27 cellular contexts compared by ENCODE assay signal in genomic region chr12:4227046-4227445, GRCh38. TPM values are rescaled to one million over a fixed set of nuclear protein-coding genes. Genes with fewer than 3 reads are reported as not detected.
DNase-seq lines count a peak whose midpoint lies in the region; FAIRE-seq and TF ChIP-seq lines count a peak whose summit lies in the region.
"Had no signal": no experiment of that assay in that cellular context is flagged by ENCODE, and none has a peak within 500 bp of the region (broad histone marks: within the 10 kb centered on the region; RNA-seq: fewer than 3 reads in every experiment).

No MANE protein-coding gene starts in this region.

- H3K36me3 ChIP-seq in H1 (ENCODE audit: control insufficient read depth in 2 of 4, insufficient read depth in 4 of 4, low read length in 3 of 4) (peaks cover 0 to 3% (median 0%) of the 10 kb centered on the region in 4 experiments; a peak in 2 of 8 replicates), neural progenitor cell (no peaks in the 10 kb centered on the region)
- H3K36me3 ChIP-seq: HAP-1 had no signal

- H3K4me3 Mint-ChIP-seq in H9 (no peak overlapping the region), neural progenitor cell (no peak overlapping the region)
- H3K4me3 Mint-ChIP-seq: CD14-positive monocyte, HFFc6 had no signal

- H2AFZ ChIP-seq in H9 (ENCODE audit: low read length) (no peak overlapping the region), H1 (ENCODE audit: low read length) (0 out of 2 replicates have a peak overlapping the region, but pooled peaks have one; percentile 14), neural progenitor cell (replicated peaks) (peak overlapping the region; percentile 52)

- H3K18ac ChIP-seq in H9 (ENCODE audit: insufficient read length, low read depth, low read length), result peak overlapping the region; percentile 26
- no peak overlapping the region for H3K18ac ChIP-seq in H1 (ENCODE audit: extremely low read depth, low read length)

- peaks cover 8 to 13% of the 10 kb centered on the region in 2 experiments for H3K4me1 Mint-ChIP-seq in H9
- no peaks in the 10 kb centered on the region for H3K4me1 Mint-ChIP-seq in neural progenitor cell

- CTCF ChIA-PET in H1 (lab: Charles Lee; ENCODE audit: partially characterized antibody), result no interaction called here

- H3K56ac ChIP-seq in H9 (ENCODE audit: insufficient read length, low read depth, low read length) (no peak overlapping the region), H1 (replicated peaks; ENCODE audit: insufficient read length, low read depth, low read length) (no peak overlapping the region)

- H3K23ac ChIP-seq in H9 (ENCODE audit: insufficient read length, low read depth, low read length) (no peak overlapping the region), H1 (ENCODE audit: insufficient read length) (no peak overlapping the region)

- POLR2A ChIA-PET in H1 (lab: Charles Lee; ENCODE audit: partially characterized antibody), result no interaction called here

- no peak overlapping the region for H3K27ac Mint-ChIP-seq in H9
- no peak overlapping the region for H3K27ac Mint-ChIP-seq in neural progenitor cell
- H3K27ac Mint-ChIP-seq: HFFc6 had no signal

- TF ChIP-seq CTCF in H9 (conservative IDR thresholded peaks at IDR 0.05), result no peak
- TF ChIP-seq CTCF in H1 (IDR thresholded peaks at IDR 0.05; ENCODE audit: control extremely low read depth in 1 of 3, insufficient read depth in 1 of 3, low read depth in 1 of 3, low read length in 3 of 3), result no peak
- TF ChIP-seq CTCF in neural progenitor cell (IDR thresholded peaks at IDR 0.05), result no peak

- H3K27me3 ChIP-seq in H9 (ENCODE audit: insufficient read depth, low read length) (no peaks in the 10 kb centered on the region; the same call in 1 of the 2 replicates), H1 (replicated peaks in 1 of 4; ENCODE audit: control insufficient read depth in 3 of 4, extremely low read depth in 1 of 4, insufficient read depth in 3 of 4, low read length in 3 of 4) (no peaks in the 10 kb centered on the region), neural progenitor cell (no peaks in the 10 kb centered on the region)

- H3K9ac ChIP-seq in H9 (ENCODE audit: extremely low read depth, insufficient read length, low read length) (no peak overlapping the region), H1 (replicated peaks in 1 of 4; ENCODE audit: extremely low read depth in 1 of 4, low read depth in 3 of 4, low read length in 3 of 4) (no peak overlapping the region; a peak in 1 of 7 replicates), neural progenitor cell (no peak overlapping the region)

- H4K20me1 ChIP-seq in H9 (ENCODE audit: control insufficient read depth, insufficient read depth, insufficient read length), result no peaks in the 10 kb centered on the region
- no peaks in the 10 kb centered on the region for H4K20me1 ChIP-seq in H1 (replicated peaks in 1 of 2; ENCODE audit: control insufficient read depth in 1 of 2, insufficient read depth in 2 of 2, low read length in 2 of 2)
- H4K20me1 ChIP-seq in neural progenitor cell (ENCODE audit: low read depth), result no peaks in the 10 kb centered on the region

- H3F3A ChIP-seq in neural progenitor cell (ENCODE audit: low read depth), result no peaks in the 10 kb centered on the region

- H4K5ac ChIP-seq in H9 (ENCODE audit: insufficient read length, low read depth, low read length) (no peak overlapping the region), H1 (ENCODE audit: insufficient read length, low read depth, low read length) (no peak overlapping the region)

- WGBS in H9 (ENCODE audit: extremely low coverage, insufficient read length, low lambda C conversion rate), result no CpG with 5 or more reads among the region's 5 CpGs
- WGBS in H1 (ENCODE audit: extremely low coverage in 1 of 2, insufficient coverage in 1 of 2, insufficient read length in 1 of 2, insufficient replicate concordance in 2 of 2, low coverage in 1 of 2, low lambda C conversion rate in 2 of 2, missing lambda C conversion rate in 1 of 2), 2 experiments, result 98% methylated on average over 5 of the region's 5 CpGs; no CpG with 5 or more reads in 1 of the 2 experiments

- TF ChIP-seq EP300 in H1 (IDR thresholded peaks at IDR 0.05; ENCODE audit: borderline replicate concordance in 1 of 2, low read depth in 2 of 2, low read length in 2 of 2), result no peak

- H3K9me3 ChIP-seq in H9 (ENCODE audit: control insufficient read depth, low read depth, low read length) (no peaks in the 10 kb centered on the region), H1 (ENCODE audit: insufficient read depth in 2 of 2, low read depth in 1 of 2, low read length in 1 of 2) (0 out of 4 replicates have a peak, but pooled peaks cover 0 to 2% of the 10 kb centered on the region in 2 experiments), neural progenitor cell (ENCODE audit: low read depth) (peaks cover 6% of the 10 kb centered on the region)
- H3K9me3 ChIP-seq: HAP-1 had no signal

- H3K27me3 Mint-ChIP-seq in H9 (ENCODE audit: low read depth) (peaks cover 4% of the 10 kb centered on the region), neural progenitor cell (ENCODE audit: insufficient read depth, low read depth) (peaks cover 12% of the 10 kb centered on the region)

- H3K23me2 ChIP-seq in H9 (ENCODE audit: insufficient read length, low read depth, low read length, poor library complexity, severe bottlenecking) (no peaks in the 10 kb centered on the region), H1 (ENCODE audit: low read depth, low read length) (no peaks in the 10 kb centered on the region)

- no peak for FAIRE-seq in H1 (lab: Jason Lieb, UNC)
- FAIRE-seq: GM12892, GM19239, RCC 7860 had no signal

- TF ChIP-seq RAD21 in H1 (IDR thresholded peaks at IDR 0.05 in 1 of 2, conservative IDR thresholded peaks at IDR 0.05 in 1 of 2; ENCODE audit: low read depth in 2 of 2, low read length in 2 of 2), result no peak

- H4K91ac ChIP-seq in H9 (ENCODE audit: insufficient read length, low read depth, low read length), result no peak overlapping the region
- peak overlapping the region; percentile 9 for H4K91ac ChIP-seq in H1 (replicated peaks; ENCODE audit: insufficient read length, low read length)

- H3K27ac ChIP-seq in H9 (ENCODE audit: insufficient read length, low read depth, low read length), result no peak overlapping the region
- H3K27ac ChIP-seq in H1 (ENCODE audit: low read depth, low read length), result no peak overlapping the region
- H3K27ac ChIP-seq in neural progenitor cell, result no peak overlapping the region
- H3K27ac ChIP-seq: SK-N-MC had no signal

- no peak overlapping the region for H3T11ph ChIP-seq in H9 (ENCODE audit: low read length)

- H3K14ac ChIP-seq in H9 (ENCODE audit: insufficient read depth, low read length), result no peak overlapping the region
- H3K14ac ChIP-seq in H1 (ENCODE audit: insufficient read length), result no peak overlapping the region

- TF ChIP-seq POLR2A in H1 (IDR thresholded peaks at IDR 0.05; ENCODE audit: control extremely low read depth in 1 of 2, low read depth in 2 of 2, low read length in 2 of 2), result no peak

- H3K4me2 ChIP-seq in H9 (ENCODE audit: insufficient read depth, insufficient read length, low read length) (no peak overlapping the region), H1 (ENCODE audit: insufficient read depth in 1 of 2, low read depth in 2 of 2, low read length in 2 of 2) (no peak overlapping the region), neural progenitor cell (no peak overlapping the region)

- H3K4ac ChIP-seq in H9 (ENCODE audit: low read depth, low read length), result no peak overlapping the region
- no peak overlapping the region for H3K4ac ChIP-seq in H1 (replicated peaks; ENCODE audit: insufficient read length, low read depth, low read length)

- H3K4me3 ChIP-seq in H1 (ENCODE audit: extremely low read depth in 1 of 4, insufficient read depth in 2 of 4, low read depth in 3 of 4, low read length in 4 of 4) (no peak overlapping the region), neural progenitor cell (no peak overlapping the region)
- H3K4me3 ChIP-seq: HAP-1, SK-N-MC had no signal

- no peak overlapping the region for H2BK5ac ChIP-seq in H9 (ENCODE audit: insufficient read length, low read length)
- no peak overlapping the region for H2BK5ac ChIP-seq in H1 (ENCODE audit: low read depth, low read length)

- no peaks in the 10 kb centered on the region for H3K79me1 ChIP-seq in H9 (ENCODE audit: insufficient read depth, low read depth, low read length, poor library complexity, severe bottlenecking)
- H3K79me1 ChIP-seq in H1 (ENCODE audit: low read depth, low read length), result no peaks in the 10 kb centered on the region

- no peaks in the 10 kb centered on the region for H3K79me2 ChIP-seq in H9 (ENCODE audit: insufficient read depth, low read length)
- H3K79me2 ChIP-seq in H1 (ENCODE audit: control insufficient read depth in 1 of 2, insufficient read depth in 2 of 2, low read length in 2 of 2), result no peaks in the 10 kb centered on the region; a peak in 1 of 4 replicates
- H3K79me2 ChIP-seq in neural progenitor cell (ENCODE audit: low read depth), result no peaks in the 10 kb centered on the region

- H2BK15ac ChIP-seq in H9 (ENCODE audit: low read depth, low read length) (no peak overlapping the region), H1 (ENCODE audit: low read length) (no peak overlapping the region)

- H2BK120ac ChIP-seq in H9 (ENCODE audit: low read depth, low read length, poor library complexity, severe bottlenecking) (no peak overlapping the region), H1 (replicated peaks; ENCODE audit: low read depth, low read length) (no peak overlapping the region)

- H3K9me3 Mint-ChIP-seq in H9, result no peaks in the 10 kb centered on the region
- peaks cover 3% of the 10 kb centered on the region for H3K9me3 Mint-ChIP-seq in neural progenitor cell
- H3K9me3 Mint-ChIP-seq: HFFc6 had no signal

- H2BK20ac ChIP-seq in H9 (ENCODE audit: low read depth, low read length, poor library complexity, severe bottlenecking) (no peak overlapping the region), H1 (ENCODE audit: low read length) (peak overlapping the region; percentile 15; the same call in 1 of the 2 replicates)

- DNase-seq in H9 (no peak), H1 (ENCODE audit: low read depth in 1 of 2, low spot score in 2 of 2) (peak in 1 of 2 experiments; percentile 44), neural progenitor cell (ENCODE audit: low spot score) (no peak), ureter (ENCODE audit: low spot score) (peak; percentile 33), nucleus accumbens (lab: John Stamatoyannopoulos, UW) (no peak), NCI-H510A (lab: John Stamatoyannopoulos, UW) (no peak)
- DNase-seq in activated CD4-positive, alpha-beta T cell treated with anti-CD3 and anti-CD28 coated beads for 4 hours, result no peak
- DNase-seq: Calu3, DMS79 treated with DMSO at 0.1 percent for 48 hours, GF-D8, HFFc6, KBM-7, MV-4-11, NCI-H1105, NCI-H1436 treated with DMSO at 0.1 percent for 48 hours, NCI-H187 treated with DMSO at 0.1 percent for 48 hours, NCI-H2171 treated with DMSO at 0.1 percent for 48 hours, NCI-H345, NCI-H524, NCI-H748 treated with DMSO at 0.1 percent for 48 hours, SIG-M5 had no signal

- H3K4me1 ChIP-seq in H9 (ENCODE audit: insufficient read depth, low read length) (no peaks in the 10 kb centered on the region; the same call in 1 of the 2 replicates), H1 (replicated peaks in 1 of 4; ENCODE audit: control insufficient read depth in 3 of 4, insufficient read depth in 4 of 4, low read length in 3 of 4) (no peaks in the 10 kb centered on the region; a peak in 3 of 7 replicates), neural progenitor cell (no peaks in the 10 kb centered on the region)
- H3K4me1 ChIP-seq: HAP-1 had no signal

- H4K8ac ChIP-seq in H9 (replicated peaks; ENCODE audit: insufficient read length, low read depth, low read length), result no peak overlapping the region
- no peak overlapping the region for H4K8ac ChIP-seq in H1 (ENCODE audit: extremely low read depth, insufficient read depth, low read length)

- H2AK5ac ChIP-seq in H9 (ENCODE audit: insufficient read length, low read length) (peak overlapping the region; percentile 18), H1 (ENCODE audit: low read depth, low read length) (no peak overlapping the region)

- H3K36me3 Mint-ChIP-seq in H9 (ENCODE audit: insufficient read depth in 1 of 3, low read depth in 3 of 3) (peaks cover 0 to 11% (median 2%) of the 10 kb centered on the region in 3 experiments; a peak in 4 of 7 replicates), neural progenitor cell (no peaks in the 10 kb centered on the region)
- H3K36me3 Mint-ChIP-seq: CD14-positive monocyte had no signal

- no peak overlapping the region for H2BK12ac ChIP-seq in H9 (ENCODE audit: insufficient read length, low read depth, low read length)
- H2BK12ac ChIP-seq in H1 (ENCODE audit: low read depth, low read length), result no peak overlapping the region; the same call in 1 of the 2 replicates

RNA-seq across cellular contexts. Expression of gene CCND2, which starts 46.5 kb away (rescaled TPM):
- 98.2 and 104 TPM in 2 replicates for total RNA-seq in H9 (2021)
- 217 and 223 TPM in 2 replicates for total RNA-seq in H1 (2021; fragmentation: NEBNext Ultra II Directional; extraction: Animal tissue kit (Norgen Biotek cat#: 25700))
- 35.7 and 41.7 TPM in 2 replicates for polyA plus RNA-seq in H1 (2011; rRNA removed)
- 47.1 TPM for polyA plus RNA-seq in H1 (2011; cell fraction: cytosol; rRNA removed)
- 39.0 TPM for polyA plus RNA-seq in H1 (2011; cell fraction: nucleus; rRNA removed)
- polyA plus RNA-seq in H1 (2012, experiment 1 of 2), result 42.0 to 64.8 TPM (median 44.2 TPM) in 4 replicates
- 17.1 TPM for polyA plus RNA-seq in H1 (2012, experiment 2 of 2)
- polyA plus RNA-seq in H1 (2013, experiment 1 of 2), result 75.1 TPM
- 72.0 TPM for polyA plus RNA-seq in H1 (2013, experiment 2 of 2)
- polyA minus RNA-seq in H1 (2011; rRNA and poly(A)+ RNA removed), result 229 and 269 TPM in 2 replicates
- 132 TPM for polyA minus RNA-seq in H1 (2011; cell fraction: cytosol; rRNA and poly(A)+ RNA removed)
- polyA minus RNA-seq in H1 (2011; cell fraction: nucleus; rRNA and poly(A)+ RNA removed), result 91.3 TPM
- 95.8 and 103 TPM in 2 replicates for total RNA-seq in neural progenitor cell (ENCODE audit: low replicate concordance)
- 108 TPM for total RNA-seq in ureter
